Comparison of ENCODE assay signal across 11 cellular contexts in the genomic region with DNA sequence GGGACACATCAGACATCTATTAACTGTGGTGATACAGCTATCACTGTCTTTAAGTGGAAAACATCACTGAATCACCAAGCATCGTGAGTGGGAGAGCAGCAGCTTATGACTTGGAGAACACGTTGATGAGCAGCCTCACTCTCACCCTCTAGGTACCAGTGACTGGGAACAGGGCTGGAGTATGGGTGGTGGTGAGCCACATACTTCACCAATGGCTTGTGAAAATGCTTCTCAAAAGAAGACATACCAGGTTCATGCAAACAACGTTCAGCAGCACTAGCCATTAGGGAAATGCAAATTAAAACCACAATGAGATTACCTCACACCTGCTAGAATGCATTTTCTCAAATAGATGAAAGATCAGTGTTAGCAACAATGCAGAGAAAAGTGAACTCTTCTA. TPM values are rescaled to one million over a fixed set of nuclear protein-coding genes. Genes with fewer than 3 reads are reported as not detected.
A peak's percentile ranks its signal among the peaks of the same experiment; 100 is the strongest.
DNase-seq lines count a peak whose midpoint lies in the region; ATAC-seq and TF ChIP-seq lines count a peak whose summit lies in the region.
"Had no signal": no experiment of that assay in that cellular context is flagged by ENCODE, and none has a peak within 500 bp of the region (broad histone marks: within the 10 kb centered on the region; RNA-seq: fewer than 3 reads in every experiment).

No MANE protein-coding gene starts in this region.

- H3K4me1 ChIP-seq in PC-9 (replicated peaks; ENCODE audit: insufficient read depth) (no peaks in the 10 kb centered on the region), foreskin keratinocyte (no peaks in the 10 kb centered on the region)
- H3K4me1 ChIP-seq: colonic mucosa had no signal

- intact Hi-C loops in PC-9 (cut with micrococcal nuclease; ENCODE audit: unreplicated experiment) = no loop called here

- no peaks in the 10 kb centered on the region for H3K79me2 ChIP-seq in PC-9 (ENCODE audit: low read depth)

- H3K27me3 ChIP-seq in PC-9 (ENCODE audit: insufficient read depth, low read depth) = no peaks in the 10 kb centered on the region
- no peaks in the 10 kb centered on the region for H3K27me3 ChIP-seq in foreskin keratinocyte
- H3K27me3 ChIP-seq: colonic mucosa had no signal

- H3K27ac ChIP-seq in PC-9 (no peak overlapping the region), foreskin keratinocyte (no peak overlapping the region)
- H3K27ac ChIP-seq: colonic mucosa had no signal

- no peak overlapping the region for H3K4me3 ChIP-seq in PC-9
- H3K4me3 ChIP-seq: colonic mucosa had no signal

- H3K4me2 ChIP-seq in PC-9 = no peak overlapping the region
- H3K4me2 ChIP-seq: SK-N-SH had no signal

- no peaks in the 10 kb centered on the region for H3K9me3 ChIP-seq in PC-9 (ENCODE audit: insufficient read depth, low read depth)
- H3K9me3 ChIP-seq: colonic mucosa, SK-N-SH had no signal

- CTCF ChIA-PET in PC-9 (lab: Charles Lee) = no interaction called here

- POLR2A ChIA-PET in PC-9 (lab: Charles Lee; ENCODE audit: unreplicated experiment) = no interaction called here

- no peaks in the 10 kb centered on the region for H3K9me2 ChIP-seq in PC-9 (ENCODE audit: insufficient read depth)
- H3K9me2 ChIP-seq: SK-N-SH had no signal

- peaks cover 32% of the 10 kb centered on the region for H4K20me1 ChIP-seq in PC-9 (ENCODE audit: insufficient read depth)

- peaks cover 52% of the 10 kb centered on the region for H3K36me3 ChIP-seq in PC-9 (ENCODE audit: low read depth)

- H3F3A ChIP-seq in PC-9 (ENCODE audit: insufficient read depth, low read depth) = peaks cover 87% of the 10 kb centered on the region

- TF ChIP-seq CTCF in PC-9 (conservative IDR thresholded peaks at IDR 0.05) (no peak), foreskin keratinocyte (conservative IDR thresholded peaks at IDR 0.05) (no peak)

- H2AFZ ChIP-seq in PC-9 = no peak overlapping the region

- BruUV-seq in PC-9 (replicated peaks; lab: Mats Ljungman, UMichigan) = no TSS peak

- DNase-seq in dedifferentiated amniotic fluid mesenchymal stem cell (ENCODE audit: extremely low spot score) = no peak
- no peak for DNase-seq in PC-9
- no peak for DNase-seq in SHP77 treated with DMSO at 0.1 percent for 48 hours (lab: John Stamatoyannopoulos, UW)
- no peak for DNase-seq in foreskin keratinocyte
- DNase-seq: colonic mucosa, NCI-H2081 treated with DMSO at 0.1 percent for 48 hours, SK-N-SH had no signal

- ATAC-seq in GM18519 (IDR thresholded peaks at IDR 0.05; ENCODE audit: low FRiP score, unreplicated experiment) (peak; percentile 35), GM21381 (IDR thresholded peaks at IDR 0.05; ENCODE audit: unreplicated experiment) (peak; percentile 68), HG03066 (IDR thresholded peaks at IDR 0.05; ENCODE audit: low read depth, unreplicated experiment) (peak; percentile 75), foreskin keratinocyte (no peak)

- TF ChIP-seq POLR2A in Raji (IDR thresholded peaks at IDR 0.05; ENCODE audit: insufficient read depth, low read depth, low read length) = 0 out of 2 replicates have a peak, but pooled peaks have one; percentile 27

RNA-seq across cellular contexts. Expression of a gene that starts 25.3 kb away (rescaled TPM):
- 97.7 and 116 TPM in 2 replicates for total RNA-seq in PC-9 (2021)
- total RNA-seq in foreskin keratinocyte = 145 and 154 TPM in 2 replicates
- 104 and 126 TPM in 2 replicates for polyA plus RNA-seq in foreskin keratinocyte

RNA-seq across cellular contexts. Expression of a gene that starts 25.5 kb away (rescaled TPM):
- total RNA-seq in PC-9 (2021) (31.3 and 42.8 TPM in 2 replicates), foreskin keratinocyte (29.3 and 30.6 TPM in 2 replicates)
- polyA plus RNA-seq in foreskin keratinocyte = 25.3 and 28.8 TPM in 2 replicates
